Comparison of ENCODE assay signal across 1 cellular context in the genomic region with DNA sequence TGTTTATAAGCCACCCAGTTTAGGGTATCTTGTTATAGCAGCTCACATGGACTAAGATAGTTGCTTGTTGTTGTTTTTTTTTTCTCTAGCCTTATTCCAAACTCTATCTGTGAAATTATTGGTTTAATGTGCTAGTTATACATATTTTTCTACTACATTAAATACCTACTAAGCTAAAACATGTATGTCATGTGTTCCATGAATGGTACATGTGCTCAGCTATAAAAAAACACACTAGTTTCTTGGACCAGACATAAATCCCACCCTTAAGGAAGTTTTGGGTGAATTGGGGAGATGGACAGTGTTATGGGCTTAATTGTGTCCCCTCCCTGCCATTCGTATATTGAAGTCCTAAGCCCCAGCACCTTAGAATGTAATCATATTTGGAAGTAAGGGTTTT.
TF ChIP-seq lines count a peak whose summit lies in the region.

No MANE protein-coding gene starts in this region.

TF ChIP-seq in HepG2, 621 proteins besides CTCF, POLR2A, EP300 and RAD21:
- no peak for TF ChIP-seq ZNF20 (CRISPR knock-in tag; IDR thresholded peaks at IDR 0.05)
- TF ChIP-seq, protein P1, sequence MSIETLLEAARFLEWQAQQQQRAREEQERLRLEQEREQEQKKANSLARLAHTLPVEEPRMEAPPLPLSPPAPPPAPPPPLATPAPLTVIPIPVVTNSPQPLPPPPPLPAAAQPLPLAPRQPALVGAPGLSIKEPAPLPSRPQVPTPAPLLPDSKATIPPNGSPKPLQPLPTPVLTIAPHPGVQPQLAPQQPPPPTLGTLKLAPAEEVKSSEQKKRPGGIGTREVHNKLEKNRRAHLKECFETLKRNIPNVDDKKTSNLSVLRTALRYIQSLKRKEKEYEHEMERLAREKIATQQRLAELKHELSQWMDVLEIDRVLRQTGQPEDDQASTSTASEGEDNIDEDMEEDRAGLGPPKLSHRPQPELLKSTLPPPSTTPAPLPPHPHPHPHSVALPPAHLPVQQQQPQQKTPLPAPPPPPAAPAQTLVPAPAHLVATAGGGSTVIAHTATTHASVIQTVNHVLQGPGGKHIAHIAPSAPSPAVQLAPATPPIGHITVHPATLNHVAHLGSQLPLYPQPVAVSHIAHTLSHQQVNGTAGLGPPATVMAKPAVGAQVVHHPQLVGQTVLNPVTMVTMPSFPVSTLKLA (IDR thresholded peaks at IDR 0.05) = peak; percentile 92
- no peak for TF ChIP-seq ELF1 (CRISPR knock-in tag; IDR thresholded peaks at IDR 0.05)
